In genomic region chr3:67028385-67028784, GRCh38 we compare ENCODE assay signal across 24 cellular contexts.
"Had no signal": no experiment of that assay in that cellular context is flagged by ENCODE, and none has a peak within 500 bp of the region (broad histone marks: within the 10 kb centered on the region; RNA-seq: fewer than 3 reads in every experiment).

No MANE protein-coding gene starts in this region.

- H3K27ac Mint-ChIP-seq: naive B cell; stimulated activated naive CD8-positive, alpha-beta T cell treated with anti-CD3 and anti-CD28 coated beads, Interleukin-15, Interleukin-2, amounts not matched to agents 100 ng/mL and 50 ng/mL, for 24 hours had no signal

- H3K27ac ChIP-seq: dorsolateral prefrontal cortex, heart right ventricle, left ventricle myocardium inferior, lower lobe of right lung, neutrophil, psoas muscle, sigmoid colon, skin epidermis, testis, tibial nerve, upper lobe of right lung, vagina had no signal

- DNase-seq: cortex of kidney; dorsolateral prefrontal cortex; effector CD8-positive, alpha-beta T cell; heart right ventricle; hypothalamus; islet precursor cell; left cardiac atrium; left ventricle myocardium inferior; lower lobe of right lung; mesenchymal stem cell; naive B cell; psoas muscle; retina; sigmoid colon; stimulated activated CD4-positive, alpha-beta T cell treated with anti-CD3 and anti-CD28 coated beads, Interleukin-2, amount 100 ng/mL, for 24 hours; testis; upper lobe of right lung had no signal

- ATAC-seq: esophagus mucosa, heart right ventricle, left cardiac atrium, lower lobe of right lung, psoas muscle, upper lobe of right lung had no signal

- FAIRE-seq: frontal cortex had no signal

- H3K27me3 ChIP-seq: dorsolateral prefrontal cortex, heart right ventricle, neutrophil, sigmoid colon, testis, tibial nerve, upper lobe of right lung, vagina had no signal

- H3K4me1 ChIP-seq: lower lobe of right lung, psoas muscle, sigmoid colon, tibial nerve, upper lobe of right lung, vagina had no signal

- H3K4me3 Mint-ChIP-seq: naive B cell; stimulated activated naive CD8-positive, alpha-beta T cell treated with anti-CD3 and anti-CD28 coated beads, Interleukin-15, Interleukin-2, amounts not matched to agents 100 ng/mL and 50 ng/mL, for 24 hours had no signal

- H3K4me3 ChIP-seq: dorsolateral prefrontal cortex, heart right ventricle, left ventricle myocardium inferior, lower lobe of right lung, psoas muscle, sigmoid colon, skin epidermis, testis, tibial nerve, upper lobe of right lung, vagina had no signal

- H3K36me3 ChIP-seq: heart right ventricle, left ventricle myocardium inferior, lower lobe of right lung, neutrophil, sigmoid colon, tibial nerve, upper lobe of right lung, vagina had no signal

- H3K27me3 Mint-ChIP-seq: naive B cell; stimulated activated naive CD8-positive, alpha-beta T cell treated with anti-CD3 and anti-CD28 coated beads, Interleukin-15, Interleukin-2, amounts not matched to agents 100 ng/mL and 50 ng/mL, for 24 hours had no signal

- H3K9me3 Mint-ChIP-seq: stimulated activated naive CD8-positive, alpha-beta T cell treated with anti-CD3 and anti-CD28 coated beads, Interleukin-15, Interleukin-2, amounts not matched to agents 100 ng/mL and 50 ng/mL, for 24 hours had no signal
